ENCODE assay signal across 7 cellular contexts in genomic region chr3:15097889-15098288, GRCh38. TPM values are rescaled to one million over a fixed set of nuclear protein-coding genes. Genes with fewer than 3 reads are reported as not detected.
DNase-seq lines count a peak whose midpoint lies in the region; ATAC-seq, FAIRE-seq and TF ChIP-seq lines count a peak whose summit lies in the region.

No MANE protein-coding gene starts in this region.

- TF ChIP-seq CTCF in endodermal cell (conservative IDR thresholded peaks at IDR 0.05) (no peak), parathyroid adenoma (IDR thresholded peaks at IDR 0.05) (no peak)

- H3K4me3 ChIP-seq in endodermal cell (ENCODE audit: low read length) (peak overlapping the region; percentile 97), parathyroid adenoma (ENCODE audit: low read depth, low read length) (peak overlapping the region; percentile 83)

- H3K36me3 Mint-ChIP-seq in T-helper 17 cell (ENCODE audit: low read depth) (peaks cover 7% of the 10 kb centered on the region), endodermal cell (ENCODE audit: low read depth) (peaks cover 20% of the 10 kb centered on the region)

- peak; percentile 57 for DNase-seq in HT1080 (ENCODE audit: low read depth)
- DNase-seq in T-helper 17 cell, result no peak
- no peak for DNase-seq in endodermal cell
- DNase-seq in frontal cortex (ENCODE audit: low spot score in 2 of 2), result no peak
- DNase-seq in NCI-H510A treated with DMSO at 0.1 percent for 48 hours (lab: John Stamatoyannopoulos, UW), result no peak
- no peak for DNase-seq in NCI-H748 treated with DMSO at 0.1 percent for 48 hours (lab: John Stamatoyannopoulos, UW)

- H3K27me3 ChIP-seq in endodermal cell (ENCODE audit: control insufficient read depth, insufficient read depth, low read length, poor library complexity, severe bottlenecking) (no peaks in the 10 kb centered on the region), parathyroid adenoma (ENCODE audit: control insufficient read depth, insufficient read depth, low read length) (no peaks in the 10 kb centered on the region)

- peak overlapping the region; percentile 92 for H3K27ac Mint-ChIP-seq in T-helper 17 cell
- H3K27ac Mint-ChIP-seq in endodermal cell, result peak overlapping the region; percentile 42

- H2AFZ ChIP-seq in parathyroid adenoma, result no peak overlapping the region

- H3K27ac ChIP-seq in endodermal cell (ENCODE audit: low read depth, low read length), result no peak overlapping the region
- H3K27ac ChIP-seq in parathyroid adenoma, result no peak overlapping the region

- ATAC-seq in T-helper 17 cell, result no peak

- peaks cover 23% of the 10 kb centered on the region for H3K4me1 Mint-ChIP-seq in T-helper 17 cell
- peaks cover 5% of the 10 kb centered on the region for H3K4me1 Mint-ChIP-seq in endodermal cell

- peak overlapping the region; percentile 92 for H3K4me3 Mint-ChIP-seq in T-helper 17 cell
- H3K4me3 Mint-ChIP-seq in endodermal cell, result peak overlapping the region; percentile 82

- no peaks in the 10 kb centered on the region for H3K9me3 Mint-ChIP-seq in endodermal cell

- FAIRE-seq in frontal cortex (lab: Jason Lieb, UNC), result no peak

- H3K4me1 ChIP-seq in endodermal cell (ENCODE audit: control insufficient read depth, insufficient read depth, low read length) (no peaks in the 10 kb centered on the region), parathyroid adenoma (peaks cover 17% of the 10 kb centered on the region)

- H3K36me3 ChIP-seq in endodermal cell (ENCODE audit: control insufficient read depth, insufficient read depth, low read length), result peaks cover 35% of the 10 kb centered on the region
- no peaks in the 10 kb centered on the region for H3K36me3 ChIP-seq in parathyroid adenoma (ENCODE audit: control insufficient read depth, insufficient read depth, low read length)

- H3K9ac ChIP-seq in endodermal cell (ENCODE audit: extremely low read depth, low read length, poor library complexity, severe bottlenecking) (peak overlapping the region; percentile 77), parathyroid adenoma (no peak overlapping the region)

- H3K9me3 ChIP-seq in T-helper 17 cell (ENCODE audit: control insufficient read depth, low read length, poor library complexity, severe bottlenecking), result no peaks in the 10 kb centered on the region
- no peaks in the 10 kb centered on the region for H3K9me3 ChIP-seq in endodermal cell (ENCODE audit: control insufficient read depth, low read length)
- H3K9me3 ChIP-seq in parathyroid adenoma (ENCODE audit: control insufficient read depth, low read length), result no peaks in the 10 kb centered on the region

- peaks cover 12% of the 10 kb centered on the region for H3K79me2 ChIP-seq in parathyroid adenoma

- H3K27me3 Mint-ChIP-seq in T-helper 17 cell (no peaks in the 10 kb centered on the region), endodermal cell (ENCODE audit: insufficient read depth) (peaks cover 5% of the 10 kb centered on the region)

- WGBS in endodermal cell (ENCODE audit: insufficient coverage in 1 of 2, insufficient read length in 1 of 2), 2 experiments, result 71 to 73% methylated on average over 6 of the region's 6 CpGs

- peak overlapping the region; percentile 92 for H3K4me2 ChIP-seq in parathyroid adenoma (ENCODE audit: low read length)

RNA-seq across cellular contexts. Expression of gene RBSN, which starts 1.1 kb away (rescaled TPM):
- total RNA-seq in HT1080 (2014; rRNA removed; shearing (Covaris generic)), result 15.7 and 18.6 TPM in 2 replicates
- 7.6 and 9.6 TPM in 2 replicates for polyA plus RNA-seq in HT1080 (2015; cell fraction: cytosol; rRNA removed)
- polyA plus RNA-seq in HT1080 (2015; cell fraction: nucleus; rRNA removed), result 13.0 and 14.3 TPM in 2 replicates
- 10 to 100 TPM; 37.2 to 38.7 TPM for total RNA-seq in T-helper 17 cell
- total RNA-seq in endodermal cell, result 10 to 100 TPM; 23.3 to 25.2 TPM
- 27.6 TPM for polyA plus RNA-seq in endodermal cell (2013, experiment 1 of 2)
- 28.5 TPM for polyA plus RNA-seq in endodermal cell (2013, experiment 2 of 2)
- total RNA-seq in frontal cortex, result 71.7 TPM

RNA-seq across cellular contexts. Expression of gene MRPS25, which starts 32.8 kb away (rescaled TPM):
- 66.4 and 69.0 TPM in 2 replicates for total RNA-seq in HT1080 (2014; rRNA removed; shearing (Covaris generic))
- 63.6 and 71.9 TPM in 2 replicates for polyA plus RNA-seq in HT1080 (2015; cell fraction: cytosol; rRNA removed)
- polyA plus RNA-seq in HT1080 (2015; cell fraction: nucleus; rRNA removed), result 104 and 135 TPM in 2 replicates
- total RNA-seq in T-helper 17 cell, result 10 to 100 TPM; 47.4 to 50.5 TPM
- 100 to 1,000 TPM in 1 of 2 donors, 10 to 100 TPM in 1; 64.1 to 101 TPM for total RNA-seq in endodermal cell
- polyA plus RNA-seq in endodermal cell (2013, experiment 1 of 2), result 45.9 TPM
- polyA plus RNA-seq in endodermal cell (2013, experiment 2 of 2), result 34.8 TPM
- total RNA-seq in frontal cortex, result 15.5 TPM
